In the genomic region with DNA sequence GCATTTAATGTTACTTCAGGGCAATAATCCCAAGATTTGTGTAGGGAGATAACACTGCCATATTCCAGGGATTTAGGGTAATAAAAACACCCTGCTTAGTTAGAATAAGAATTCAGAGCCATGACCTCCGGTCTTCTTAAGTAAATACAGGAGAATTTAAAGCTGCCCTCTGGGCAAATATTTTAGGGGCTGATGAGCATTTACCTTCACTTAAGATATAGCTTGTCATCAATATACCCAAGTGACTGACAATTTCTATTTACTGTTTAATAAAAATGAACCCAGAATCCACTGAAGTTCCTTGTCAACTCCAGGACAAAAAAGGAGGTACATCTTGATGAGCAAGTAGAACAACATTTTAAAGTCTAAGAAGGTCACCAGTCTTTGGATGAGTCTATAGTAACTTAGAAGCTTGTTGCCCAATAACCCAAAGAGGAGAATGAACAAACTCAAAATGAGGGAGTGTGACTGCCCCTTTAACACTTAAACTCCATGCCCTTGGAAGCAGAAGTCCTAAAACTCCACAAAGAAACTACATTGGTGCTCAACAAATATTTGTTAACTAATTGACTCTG, we compare ENCODE assay signal across 1 cellular context.
TF ChIP-seq lines count a peak whose summit lies in the region.

No MANE protein-coding gene starts in this region.

TF ChIP-seq in GM23338, 12 proteins besides CTCF, POLR2A, EP300 and RAD21 (continued from another document):
- TF ChIP-seq, protein P1, sequence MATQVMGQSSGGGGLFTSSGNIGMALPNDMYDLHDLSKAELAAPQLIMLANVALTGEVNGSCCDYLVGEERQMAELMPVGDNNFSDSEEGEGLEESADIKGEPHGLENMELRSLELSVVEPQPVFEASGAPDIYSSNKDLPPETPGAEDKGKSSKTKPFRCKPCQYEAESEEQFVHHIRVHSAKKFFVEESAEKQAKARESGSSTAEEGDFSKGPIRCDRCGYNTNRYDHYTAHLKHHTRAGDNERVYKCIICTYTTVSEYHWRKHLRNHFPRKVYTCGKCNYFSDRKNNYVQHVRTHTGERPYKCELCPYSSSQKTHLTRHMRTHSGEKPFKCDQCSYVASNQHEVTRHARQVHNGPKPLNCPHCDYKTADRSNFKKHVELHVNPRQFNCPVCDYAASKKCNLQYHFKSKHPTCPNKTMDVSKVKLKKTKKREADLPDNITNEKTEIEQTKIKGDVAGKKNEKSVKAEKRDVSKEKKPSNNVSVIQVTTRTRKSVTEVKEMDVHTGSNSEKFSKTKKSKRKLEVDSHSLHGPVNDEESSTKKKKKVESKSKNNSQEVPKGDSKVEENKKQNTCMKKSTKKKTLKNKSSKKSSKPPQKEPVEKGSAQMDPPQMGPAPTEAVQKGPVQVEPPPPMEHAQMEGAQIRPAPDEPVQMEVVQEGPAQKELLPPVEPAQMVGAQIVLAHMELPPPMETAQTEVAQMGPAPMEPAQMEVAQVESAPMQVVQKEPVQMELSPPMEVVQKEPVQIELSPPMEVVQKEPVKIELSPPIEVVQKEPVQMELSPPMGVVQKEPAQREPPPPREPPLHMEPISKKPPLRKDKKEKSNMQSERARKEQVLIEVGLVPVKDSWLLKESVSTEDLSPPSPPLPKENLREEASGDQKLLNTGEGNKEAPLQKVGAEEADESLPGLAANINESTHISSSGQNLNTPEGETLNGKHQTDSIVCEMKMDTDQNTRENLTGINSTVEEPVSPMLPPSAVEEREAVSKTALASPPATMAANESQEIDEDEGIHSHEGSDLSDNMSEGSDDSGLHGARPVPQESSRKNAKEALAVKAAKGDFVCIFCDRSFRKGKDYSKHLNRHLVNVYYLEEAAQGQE (IDR thresholded peaks at IDR 0.05; ENCODE audit: unreplicated experiment) = no peak
- TF ChIP-seq, protein P2, sequence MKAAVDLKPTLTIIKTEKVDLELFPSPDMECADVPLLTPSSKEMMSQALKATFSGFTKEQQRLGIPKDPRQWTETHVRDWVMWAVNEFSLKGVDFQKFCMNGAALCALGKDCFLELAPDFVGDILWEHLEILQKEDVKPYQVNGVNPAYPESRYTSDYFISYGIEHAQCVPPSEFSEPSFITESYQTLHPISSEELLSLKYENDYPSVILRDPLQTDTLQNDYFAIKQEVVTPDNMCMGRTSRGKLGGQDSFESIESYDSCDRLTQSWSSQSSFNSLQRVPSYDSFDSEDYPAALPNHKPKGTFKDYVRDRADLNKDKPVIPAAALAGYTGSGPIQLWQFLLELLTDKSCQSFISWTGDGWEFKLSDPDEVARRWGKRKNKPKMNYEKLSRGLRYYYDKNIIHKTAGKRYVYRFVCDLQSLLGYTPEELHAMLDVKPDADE (IDR thresholded peaks at IDR 0.05) = no peak
- TF ChIP-seq, protein P3, sequence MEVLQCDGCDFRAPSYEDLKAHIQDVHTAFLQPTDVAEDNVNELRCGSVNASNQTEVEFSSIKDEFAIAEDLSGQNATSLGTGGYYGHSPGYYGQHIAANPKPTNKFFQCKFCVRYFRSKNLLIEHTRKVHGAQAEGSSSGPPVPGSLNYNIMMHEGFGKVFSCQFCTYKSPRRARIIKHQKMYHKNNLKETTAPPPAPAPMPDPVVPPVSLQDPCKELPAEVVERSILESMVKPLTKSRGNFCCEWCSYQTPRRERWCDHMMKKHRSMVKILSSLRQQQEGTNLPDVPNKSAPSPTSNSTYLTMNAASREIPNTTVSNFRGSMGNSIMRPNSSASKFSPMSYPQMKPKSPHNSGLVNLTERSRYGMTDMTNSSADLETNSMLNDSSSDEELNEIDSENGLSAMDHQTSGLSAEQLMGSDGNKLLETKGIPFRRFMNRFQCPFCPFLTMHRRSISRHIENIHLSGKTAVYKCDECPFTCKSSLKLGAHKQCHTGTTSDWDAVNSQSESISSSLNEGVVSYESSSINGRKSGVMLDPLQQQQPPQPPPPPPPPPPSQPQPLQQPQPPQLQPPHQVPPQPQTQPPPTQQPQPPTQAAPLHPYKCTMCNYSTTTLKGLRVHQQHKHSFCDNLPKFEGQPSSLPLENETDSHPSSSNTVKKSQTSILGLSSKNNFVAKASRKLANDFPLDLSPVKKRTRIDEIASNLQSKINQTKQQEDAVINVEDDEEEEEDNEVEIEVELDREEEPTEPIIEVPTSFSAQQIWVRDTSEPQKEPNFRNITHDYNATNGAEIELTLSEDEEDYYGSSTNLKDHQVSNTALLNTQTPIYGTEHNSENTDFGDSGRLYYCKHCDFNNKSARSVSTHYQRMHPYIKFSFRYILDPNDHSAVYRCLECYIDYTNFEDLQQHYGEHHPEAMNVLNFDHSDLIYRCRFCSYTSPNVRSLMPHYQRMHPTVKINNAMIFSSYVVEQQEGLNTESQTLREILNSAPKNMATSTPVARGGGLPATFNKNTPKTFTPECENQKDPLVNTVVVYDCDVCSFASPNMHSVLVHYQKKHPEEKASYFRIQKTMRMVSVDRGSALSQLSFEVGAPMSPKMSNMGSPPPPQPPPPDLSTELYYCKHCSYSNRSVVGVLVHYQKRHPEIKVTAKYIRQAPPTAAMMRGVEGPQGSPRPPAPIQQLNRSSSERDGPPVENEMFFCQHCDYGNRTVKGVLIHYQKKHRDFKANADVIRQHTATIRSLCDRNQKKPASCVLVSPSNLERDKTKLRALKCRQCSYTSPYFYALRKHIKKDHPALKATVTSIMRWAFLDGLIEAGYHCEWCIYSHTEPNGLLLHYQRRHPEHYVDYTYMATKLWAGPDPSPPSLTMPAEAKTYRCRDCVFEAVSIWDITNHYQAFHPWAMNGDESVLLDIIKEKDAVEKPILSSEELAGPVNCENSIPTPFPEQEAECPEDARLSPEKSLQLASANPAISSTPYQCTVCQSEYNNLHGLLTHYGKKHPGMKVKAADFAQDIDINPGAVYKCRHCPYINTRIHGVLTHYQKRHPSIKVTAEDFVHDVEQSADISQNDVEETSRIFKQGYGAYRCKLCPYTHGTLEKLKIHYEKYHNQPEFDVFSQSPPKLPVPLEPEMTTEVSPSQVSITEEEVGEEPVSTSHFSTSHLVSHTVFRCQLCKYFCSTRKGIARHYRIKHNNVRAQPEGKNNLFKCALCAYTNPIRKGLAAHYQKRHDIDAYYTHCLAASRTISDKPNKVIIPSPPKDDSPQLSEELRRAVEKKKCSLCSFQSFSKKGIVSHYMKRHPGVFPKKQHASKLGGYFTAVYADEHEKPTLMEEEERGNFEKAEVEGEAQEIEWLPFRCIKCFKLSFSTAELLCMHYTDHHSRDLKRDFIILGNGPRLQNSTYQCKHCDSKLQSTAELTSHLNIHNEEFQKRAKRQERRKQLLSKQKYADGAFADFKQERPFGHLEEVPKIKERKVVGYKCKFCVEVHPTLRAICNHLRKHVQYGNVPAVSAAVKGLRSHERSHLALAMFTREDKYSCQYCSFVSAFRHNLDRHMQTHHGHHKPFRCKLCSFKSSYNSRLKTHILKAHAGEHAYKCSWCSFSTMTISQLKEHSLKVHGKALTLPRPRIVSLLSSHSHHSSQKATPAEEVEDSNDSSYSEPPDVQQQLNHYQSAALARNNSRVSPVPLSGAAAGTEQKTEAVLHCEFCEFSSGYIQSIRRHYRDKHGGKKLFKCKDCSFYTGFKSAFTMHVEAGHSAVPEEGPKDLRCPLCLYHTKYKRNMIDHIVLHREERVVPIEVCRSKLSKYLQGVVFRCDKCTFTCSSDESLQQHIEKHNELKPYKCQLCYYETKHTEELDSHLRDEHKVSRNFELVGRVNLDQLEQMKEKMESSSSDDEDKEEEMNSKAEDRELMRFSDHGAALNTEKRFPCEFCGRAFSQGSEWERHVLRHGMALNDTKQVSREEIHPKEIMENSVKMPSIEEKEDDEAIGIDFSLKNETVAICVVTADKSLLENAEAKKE (CRISPR knock-in tag; IDR thresholded peaks at IDR 0.05) = no peak
- TF ChIP-seq NANOG (IDR thresholded peaks at IDR 0.05; ENCODE audit: borderline replicate concordance) (no peak), STAT1 (IDR thresholded peaks at IDR 0.05; ENCODE audit: unreplicated experiment) (no peak), POLR2AphosphoS5 (IDR thresholded peaks at IDR 0.05; ENCODE audit: low read depth) (no peak), EZH2phosphoT487 (IDR thresholded peaks at IDR 0.05; ENCODE audit: unreplicated experiment) (no peak), ZNF331 (CRISPR knock-in tag; IDR thresholded peaks at IDR 0.05; ENCODE audit: low read depth) (no peak), ZNF114 (CRISPR knock-in tag; IDR thresholded peaks at IDR 0.05) (no peak)
